ENCODE assay signal across 1 cellular context in the genomic region with DNA sequence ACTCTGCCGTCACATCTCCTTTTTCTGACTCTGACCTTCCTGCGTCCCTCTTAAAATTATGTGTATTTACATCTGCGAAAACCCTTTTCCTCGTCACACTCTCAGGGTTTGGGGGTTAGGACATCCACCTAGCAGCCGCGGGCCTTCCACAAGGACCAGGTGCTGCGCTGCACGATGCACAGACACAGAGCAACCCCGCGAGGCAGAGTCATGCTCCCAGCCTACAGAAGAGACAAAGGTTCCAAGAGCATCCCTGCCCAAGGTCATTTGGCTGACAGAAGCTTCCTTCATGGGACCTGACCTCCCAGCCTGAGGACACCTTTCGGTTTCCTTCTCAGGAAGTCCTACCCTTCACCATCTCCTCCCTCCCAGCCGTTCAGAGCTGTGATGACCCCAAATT.
TF ChIP-seq lines count a peak whose summit lies in the region.

No MANE protein-coding gene starts in this region.

TF ChIP-seq in GM12878, 131 proteins besides CTCF, POLR2A, EP300 and RAD21 (continued from another document):
- TF ChIP-seq, protein P1, sequence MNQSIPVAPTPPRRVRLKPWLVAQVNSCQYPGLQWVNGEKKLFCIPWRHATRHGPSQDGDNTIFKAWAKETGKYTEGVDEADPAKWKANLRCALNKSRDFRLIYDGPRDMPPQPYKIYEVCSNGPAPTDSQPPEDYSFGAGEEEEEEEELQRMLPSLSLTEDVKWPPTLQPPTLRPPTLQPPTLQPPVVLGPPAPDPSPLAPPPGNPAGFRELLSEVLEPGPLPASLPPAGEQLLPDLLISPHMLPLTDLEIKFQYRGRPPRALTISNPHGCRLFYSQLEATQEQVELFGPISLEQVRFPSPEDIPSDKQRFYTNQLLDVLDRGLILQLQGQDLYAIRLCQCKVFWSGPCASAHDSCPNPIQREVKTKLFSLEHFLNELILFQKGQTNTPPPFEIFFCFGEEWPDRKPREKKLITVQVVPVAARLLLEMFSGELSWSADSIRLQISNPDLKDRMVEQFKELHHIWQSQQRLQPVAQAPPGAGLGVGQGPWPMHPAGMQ (IDR thresholded peaks at IDR 0.05; ENCODE audit: borderline replicate concordance): no peak
- no peak for TF ChIP-seq CHD4 (IDR thresholded peaks at IDR 0.05)
- no peak for TF ChIP-seq ZSCAN29 (IDR thresholded peaks at IDR 0.05)
- TF ChIP-seq SMAD5 (IDR thresholded peaks at IDR 0.05; ENCODE audit: low read depth): no peak
- no peak for TF ChIP-seq ZBED1 (IDR thresholded peaks at IDR 0.05; ENCODE audit: borderline replicate concordance)
TF ChIP-seq in GM12878: peak in this region for 0.
